ENCODE assay signal across 1 cellular context in genomic region chr11:35917676-35918075, GRCh38.
TF ChIP-seq lines count a peak whose summit lies in the region.

No MANE protein-coding gene starts in this region.

TF ChIP-seq in SK-N-SH treated with all-trans-retinoic acid at 6 μM for 48 hours, 23 proteins besides CTCF, POLR2A, EP300 and RAD21 (continued from another document):
- no peak for TF ChIP-seq POU6F1 (CRISPR knock-in tag; IDR thresholded peaks at IDR 0.05; ENCODE audit: borderline replicate concordance, low read depth)
- TF ChIP-seq ZNF8 (CRISPR knock-in tag; IDR thresholded peaks at IDR 0.05): no peak
- TF ChIP-seq RARB (CRISPR knock-in tag; IDR thresholded peaks at IDR 0.05): no peak
- TF ChIP-seq GLIS3 (CRISPR knock-in tag; IDR thresholded peaks at IDR 0.05): no peak
